ENCODE assay signal across 20 cellular contexts in the genomic region with DNA sequence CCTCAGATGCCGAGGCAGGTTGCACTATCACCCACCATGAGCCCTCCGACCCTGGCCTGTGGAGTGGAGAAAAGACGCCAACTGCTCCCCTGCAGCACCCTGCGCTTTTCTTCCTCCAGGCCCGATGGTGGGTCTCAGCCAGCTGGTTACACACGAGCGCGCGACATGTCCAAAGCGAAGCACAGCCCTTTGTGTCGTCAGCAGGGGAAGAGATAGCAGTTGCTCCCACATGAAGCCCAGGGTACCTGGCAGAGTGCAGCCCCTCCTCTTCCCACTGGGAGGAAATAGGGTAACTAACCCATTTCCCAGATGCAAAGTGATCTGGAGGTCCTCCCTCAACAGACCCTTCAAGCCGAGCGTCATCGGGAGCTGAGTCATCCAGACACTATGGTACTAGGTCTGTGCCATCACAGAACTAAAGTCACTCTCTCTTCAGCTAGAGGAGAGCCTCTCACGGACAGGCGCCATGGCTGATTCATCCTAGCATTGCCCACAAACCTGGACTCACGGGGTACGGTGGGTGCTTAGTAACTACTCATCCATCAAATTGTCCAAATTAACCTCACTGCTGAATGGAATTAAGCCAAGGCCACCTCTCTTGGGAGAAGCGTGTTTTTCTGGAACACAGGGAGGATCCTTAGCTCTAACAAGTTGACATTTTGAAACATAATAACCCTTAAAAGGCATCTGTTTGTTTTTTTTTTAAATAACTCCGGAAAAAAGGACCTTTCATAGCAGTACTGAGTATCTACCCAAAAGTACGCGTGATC. TPM values are rescaled to one million over a fixed set of nuclear protein-coding genes. Genes with fewer than 3 reads are reported as not detected.
A peak's percentile ranks its signal among the peaks of the same experiment; 100 is the strongest.
DNase-seq lines count a peak whose midpoint lies in the region; ATAC-seq, FAIRE-seq and TF ChIP-seq lines count a peak whose summit lies in the region.
"Had no signal": no experiment of that assay in that cellular context is flagged by ENCODE, and none has a peak within 500 bp of the region (broad histone marks: within the 10 kb centered on the region; RNA-seq: fewer than 3 reads in every experiment).

No MANE protein-coding gene starts in this region.

- DNase-seq in GM13976 (ENCODE audit: low spot score) (peak; percentile 11), RPMI7951 (ENCODE audit: low read depth) (peak; percentile 72), epithelial cell of prostate (ENCODE audit: low read depth, low spot score) (no peak), osteoblast (ENCODE audit: insufficient read length, low spot score, missing footprints) (peak; percentile 81), NCI-H345 treated with DMSO at 0.1 percent for 48 hours (lab: John Stamatoyannopoulos, UW; ENCODE audit: unreplicated experiment) (no peak), small intestine (no peak), SK-N-SH (no peak)
- DNase-seq: activated T-cell treated with anti-CD3 and anti-CD28 coated beads, Interleukin-2, amount 50 U/mL, for 72 hours; AML-193; cortex of kidney; erythroblast; HCEC 1CT; heart left ventricle; NCI-H2029; NCI-H524; occipital lobe; OCI-M1 had no signal

- H3F3A ChIP-seq in SK-N-SH (replicated peaks; ENCODE audit: insufficient read depth): no peaks in the 10 kb centered on the region

- no peak for TF ChIP-seq EP300 in SK-N-SH (IDR thresholded peaks at IDR 0.05; ENCODE audit: borderline replicate concordance in 1 of 2, low read depth in 1 of 2, low read length in 1 of 2)

- POLR2A ChIA-PET in SK-N-SH (lab: Yijun Ruan, JAX): no interaction called here

- no peak overlapping the region for H3K4me3 ChIP-seq in osteoblast (ENCODE audit: insufficient read depth, low read length)
- no peak overlapping the region for H3K4me3 ChIP-seq in small intestine (ENCODE audit: low read depth in 1 of 2, low read length in 2 of 2)
- H3K4me3 ChIP-seq in SK-N-SH (ENCODE audit: low read depth in 2 of 2, low read length in 1 of 2): no peak overlapping the region
- H3K4me3 ChIP-seq: heart left ventricle, smooth muscle cell had no signal

- 91 to 96% (median 92%) methylated on average over 22 of the region's 22 CpGs for WGBS in small intestine, 3 donors
- 95% methylated on average over 22 of the region's 22 CpGs for WGBS in SK-N-SH (ENCODE audit: low lambda C conversion rate)

- no peak overlapping the region for H3K9ac ChIP-seq in SK-N-SH

- no peak for ATAC-seq in GM19035 (IDR thresholded peaks at IDR 0.05; ENCODE audit: unreplicated experiment)

- no peaks in the 10 kb centered on the region for H3K36me3 ChIP-seq in osteoblast (ENCODE audit: insufficient read depth, low read length)
- peaks cover 0 to 2% of the 10 kb centered on the region in 2 donors for H3K36me3 ChIP-seq in small intestine (ENCODE audit: control insufficient read depth in 2 of 2, insufficient read depth in 2 of 2, low read length in 2 of 2)
- no peaks in the 10 kb centered on the region for H3K36me3 ChIP-seq in SK-N-SH (replicated peaks in 1 of 2; ENCODE audit: control insufficient read depth in 1 of 2, insufficient read depth in 2 of 2, low read length in 1 of 2)

- no peak for TF ChIP-seq CTCF in GM13976 (IDR thresholded peaks at IDR 0.05; ENCODE audit: borderline replicate concordance, control extremely low read depth, extremely low read depth, insufficient read depth, missing control alignments)
- TF ChIP-seq CTCF in osteoblast (IDR thresholded peaks at IDR 0.05; ENCODE audit: extremely low read depth, low read depth, low read length): no peak
- TF ChIP-seq CTCF in SK-N-SH (IDR thresholded peaks at IDR 0.05): no peak

- CTCF ChIA-PET in SK-N-SH (lab: Yijun Ruan, JAX): interaction anchor here (1.0 to 4.4 kb wide), 6 partner anchors 9 to 344 kb away, joined by 3 to 61 read pairs (median 18); no protein-coding TSS in a partner anchor

- H3K9me3 ChIP-seq in osteoblast (ENCODE audit: low read depth, low read length) (no peaks in the 10 kb centered on the region), small intestine (ENCODE audit: control insufficient read depth, low read depth) (no peaks in the 10 kb centered on the region), SK-N-SH (no peaks in the 10 kb centered on the region)
- H3K9me3 ChIP-seq: heart left ventricle had no signal

- H3K27ac ChIP-seq in epithelial cell of prostate: peak overlapping the region; percentile 80
- no peak overlapping the region for H3K27ac ChIP-seq in osteoblast (ENCODE audit: low read depth, low read length)
- H3K27ac ChIP-seq in small intestine (ENCODE audit: low read depth in 1 of 2, low read length in 1 of 2): no peak overlapping the region
- H3K27ac ChIP-seq in SK-N-SH (ENCODE audit: low read depth in 2 of 2, low read length in 1 of 2): no peak overlapping the region

- no peaks in the 10 kb centered on the region for H3K9me2 ChIP-seq in SK-N-SH

- peaks cover 2% of the 10 kb centered on the region for H3K27me3 ChIP-seq in osteoblast (ENCODE audit: insufficient read depth, low read length)
- H3K27me3 ChIP-seq in small intestine (ENCODE audit: control insufficient read depth in 2 of 2, insufficient read depth in 2 of 2, low read length in 2 of 2): no peaks in the 10 kb centered on the region
- no peaks in the 10 kb centered on the region for H3K27me3 ChIP-seq in SK-N-SH (ENCODE audit: insufficient read depth)
- H3K27me3 ChIP-seq: heart left ventricle had no signal

- in situ Hi-C loops in GM13976 (cut with MboI; ENCODE audit: low sequenced_read_pairs, unreplicated experiment): loop anchor here (10.0 kb wide), 1 partner anchor 74 kb away; no protein-coding TSS in a partner anchor

- H3K4me2 ChIP-seq in osteoblast (ENCODE audit: insufficient read depth, low read length) (no peak overlapping the region), SK-N-SH (no peak overlapping the region)
- H3K4me2 ChIP-seq: smooth muscle cell had no signal

- H4K20me1 ChIP-seq in osteoblast (ENCODE audit: insufficient read depth, low read length) (peaks cover 6% of the 10 kb centered on the region), SK-N-SH (ENCODE audit: insufficient read depth) (no peaks in the 10 kb centered on the region)

- FAIRE-seq in small intestine (lab: Jason Lieb, UNC): no peak
- FAIRE-seq: islet of Langerhans had no signal

- TF ChIP-seq RAD21 in SK-N-SH (IDR thresholded peaks at IDR 0.05; ENCODE audit: low read length): no peak

- no peaks in the 10 kb centered on the region for H3K79me2 ChIP-seq in osteoblast (ENCODE audit: insufficient read depth, low read length)
- H3K79me2 ChIP-seq in SK-N-SH (ENCODE audit: insufficient read depth): no peaks in the 10 kb centered on the region

- H2AFZ ChIP-seq in osteoblast (ENCODE audit: low read length) (no peak overlapping the region), SK-N-SH (ENCODE audit: low read depth) (no peak overlapping the region)

- H3K4me1 ChIP-seq in osteoblast (ENCODE audit: insufficient read depth, low read length) (peaks cover 10% of the 10 kb centered on the region), small intestine (ENCODE audit: control insufficient read depth in 2 of 2, insufficient read depth in 1 of 2, low read depth in 1 of 2, low read length in 1 of 2) (peaks cover 3 to 5% of the 10 kb centered on the region in 2 donors), SK-N-SH (ENCODE audit: control insufficient read depth in 1 of 2, insufficient read depth in 2 of 2, low read depth in 1 of 2, low read length in 1 of 2) (peaks cover 0 to 7% of the 10 kb centered on the region in 2 experiments; a peak in 1 of 4 replicates)

TF ChIP-seq in SK-N-SH, 30 proteins besides CTCF, POLR2A, EP300 and RAD21:
- no peak for TF ChIP-seq JUND (IDR thresholded peaks at IDR 0.05)

RNA-seq across cellular contexts. Expression of gene BDH1, which starts 45.2 kb away (rescaled TPM):
- 13.1 and 14.5 TPM in 2 replicates for total RNA-seq in RPMI7951 (2014; rRNA removed; shearing (Covaris generic))
- 5.6 and 5.8 TPM in 2 replicates for total RNA-seq in osteoblast
- 100 to 1,000 TPM in 1 of 3 donors, 10 to 100 TPM in 2; 71.1 to 101 (median 84.1) TPM for polyA plus RNA-seq in small intestine
- 19.7 and 19.8 TPM in 2 replicates for polyA plus RNA-seq in SK-N-SH (2012; rRNA removed)
- 11.1 and 16.2 TPM in 2 replicates for polyA plus RNA-seq in SK-N-SH (2012; cell fraction: cytosol; rRNA removed)
- 52.5 and 53.5 TPM in 2 replicates for polyA plus RNA-seq in SK-N-SH (2012; cell fraction: nucleus; rRNA removed)

Comparison
In these comparisons a context has a peak if more than half of its experiments do, and no peak if none do; other contexts are left out.
1. DNase-seq: peak in GM13976 (single experiment), RPMI7951 (single experiment) and osteoblast (single experiment); none in epithelial cell of prostate (single experiment), NCI-H345 treated with DMSO at 0.1 percent for 48 hours (single experiment), small intestine (single experiment) and SK-N-SH (single experiment).